15 cellular contexts compared by ENCODE assay signal in genomic region chr2:60296219-60296955, GRCh38.
A peak's percentile ranks its signal among the peaks of the same experiment; 100 is the strongest.
DNase-seq lines count a peak whose midpoint lies in the region; ATAC-seq and TF ChIP-seq lines count a peak whose summit lies in the region.
"Had no signal": no experiment of that assay in that cellular context is flagged by ENCODE, and none has a peak within 500 bp of the region (broad histone marks: within the 10 kb centered on the region; RNA-seq: fewer than 3 reads in every experiment).

No MANE protein-coding gene starts in this region.

- H3K36me3 ChIP-seq in OCI-LY3 (replicated peaks; ENCODE audit: low read depth, low read length), result no peaks in the 10 kb centered on the region

- no peaks in the 10 kb centered on the region for H3K27me3 ChIP-seq in OCI-LY3 (ENCODE audit: low read depth, low read length)

- H3K27ac Mint-ChIP-seq in naive B cell, result peak overlapping the region in 5 of 6 donors; percentile 34 to 90 (median 67)
- H3K27ac Mint-ChIP-seq: CD8-positive, alpha-beta memory T cell; HFFc6 had no signal

- H3K9ac ChIP-seq in OCI-LY3 (ENCODE audit: low read length), result peak overlapping the region; percentile 34; the same call in 1 of the 2 replicates
- H3K9ac ChIP-seq: KMS-11 had no signal

- DNase-seq in naive B cell (no peak), cerebellar nuclear complex (lab: John Stamatoyannopoulos, UW) (no peak), left ventricle myocardium superior (no peak), NCI-H2107 (lab: John Stamatoyannopoulos, UW) (no peak)
- DNase-seq: CD8-positive, alpha-beta memory T cell; DMS53; HFFc6; MV-4-11; NCI-H1694 treated with DMSO at 0.1 percent for 48 hours; NCI-H2227 treated with DMSO at 0.1 percent for 48 hours; NCI-H524 treated with DMSO at 0.1 percent for 48 hours had no signal

- H3K9me3 ChIP-seq in OCI-LY3 (ENCODE audit: insufficient read depth, low read length), result no peaks in the 10 kb centered on the region

- peak overlapping the region; percentile 13; the same call in 1 of the 2 replicates for H3K27ac ChIP-seq in OCI-LY3 (ENCODE audit: low read length)
- H3K27ac ChIP-seq: KMS-11 had no signal

- no peak for TF ChIP-seq CTCF in OCI-LY3 (IDR thresholded peaks at IDR 0.05; ENCODE audit: low read depth, low read length)

- H3K36me3 Mint-ChIP-seq in naive B cell, result no peaks in the 10 kb centered on the region
- H3K36me3 Mint-ChIP-seq: CD8-positive, alpha-beta memory T cell had no signal

- ATAC-seq in esophagus mucosa (peak; percentile 73), naive B cell (ENCODE audit: low read depth in 2 of 2) (peak; percentile 47 to 48), left ventricle myocardium superior (no peak), GM18870 (IDR thresholded peaks at IDR 0.05; ENCODE audit: unreplicated experiment) (no peak)

- H3K4me2 ChIP-seq in OCI-LY3 (ENCODE audit: low read length), result peak overlapping the region; percentile 42
- H3K4me2 ChIP-seq: KMS-11 had no signal

- H3K4me3 ChIP-seq in OCI-LY3 (ENCODE audit: low read length), result peak overlapping the region; percentile 2; the same call in 1 of the 2 replicates

- no peaks in the 10 kb centered on the region for H3K27me3 Mint-ChIP-seq in naive B cell

- peak overlapping the region; percentile 23 for H2AFZ ChIP-seq in OCI-LY3 (ENCODE audit: low read depth, low read length)

- H3K9me3 Mint-ChIP-seq in naive B cell, result no peaks in the 10 kb centered on the region

- peak overlapping the region in 5 of 8 donors; percentile 5 to 64 (median 44) for H3K4me3 Mint-ChIP-seq in naive B cell
- H3K4me3 Mint-ChIP-seq: CD8-positive, alpha-beta memory T cell; HFFc6 had no signal

- peaks cover 20% of the 10 kb centered on the region for H3K4me1 ChIP-seq in OCI-LY3 (ENCODE audit: low read length)

- intact Hi-C loops in left ventricle myocardium superior (cut with micrococcal nuclease), result no loop called here

- no peaks in the 10 kb centered on the region for H3K79me2 ChIP-seq in OCI-LY3 (ENCODE audit: low read length)

- peaks cover 19 to 43% (median 27%) of the 10 kb centered on the region in 3 donors for H3K4me1 Mint-ChIP-seq in naive B cell
- H3K4me1 Mint-ChIP-seq: CD8-positive, alpha-beta memory T cell had no signal

- H4K20me1 ChIP-seq in OCI-LY3 (ENCODE audit: insufficient read depth, low read length), result no peaks in the 10 kb centered on the region

Comparison
In these comparisons a context has a peak if more than half of its experiments do, and no peak if none do; other contexts are left out.
1. ATAC-seq: peak in esophagus mucosa (single experiment) and naive B cell (2 of 2); none in left ventricle myocardium superior (single experiment) and GM18870 (single experiment).